ENCODE assay signal across 20 cellular contexts in genomic region chr1:7278045-7278444, GRCh38.
DNase-seq lines count a peak whose midpoint lies in the region; ATAC-seq and TF ChIP-seq lines count a peak whose summit lies in the region.
"Had no signal": no experiment of that assay in that cellular context is flagged by ENCODE, and none has a peak within 500 bp of the region (broad histone marks: within the 10 kb centered on the region; RNA-seq: fewer than 3 reads in every experiment).

No MANE protein-coding gene starts in this region.

- no peaks in the 10 kb centered on the region for H4K20me1 ChIP-seq in neural progenitor cell (ENCODE audit: low read depth)

- H3K9ac ChIP-seq in neural progenitor cell, result no peak overlapping the region

- H3K4me3 Mint-ChIP-seq in activated T-cell treated with anti-CD3 and anti-CD28 coated beads, Interleukin-2, amount 50 U/mL, for 72 hours, result no peak overlapping the region
- H3K4me3 Mint-ChIP-seq in neural progenitor cell, result no peak overlapping the region
- H3K4me3 Mint-ChIP-seq: activated naive CD8-positive, alpha-beta T cell; stimulated activated naive CD8-positive, alpha-beta T cell treated with anti-CD3 and anti-CD28 coated beads, Interleukin-15, amount 100 ng/mL, for 72 hours had no signal

- H3K36me3 ChIP-seq in neural progenitor cell, result no peaks in the 10 kb centered on the region
- H3K36me3 ChIP-seq: left ventricle myocardium inferior had no signal

- no peaks in the 10 kb centered on the region for H3K4me1 ChIP-seq in neural progenitor cell
- H3K4me1 ChIP-seq: left ventricle myocardium inferior had no signal

- DNase-seq in DMS153 treated with DMSO at 0.1 percent for 48 hours (lab: John Stamatoyannopoulos, UW; ENCODE audit: unreplicated experiment) (peak; percentile 95), NCI-H187 treated with DMSO at 0.1 percent for 48 hours (lab: John Stamatoyannopoulos, UW) (peak; percentile 77), NCI-H748 (lab: John Stamatoyannopoulos, UW; ENCODE audit: unreplicated experiment) (peak; percentile 98), left colon (peak; percentile 61 to 64), AG20443 (ENCODE audit: low spot score) (no peak), amygdala (lab: John Stamatoyannopoulos, UW) (no peak), neural progenitor cell (ENCODE audit: low spot score) (no peak)
- DNase-seq in activated T-cell treated with anti-CD3 and anti-CD28 coated beads, Interleukin-2, amount 50 U/mL, for 72 hours, result no peak
- DNase-seq: activated T-cell treated with anti-CD3 and anti-CD28 coated beads, Interleukin-2, amount 50 U/mL, for 48 hours; H7; left ventricle myocardium inferior; midbrain; stimulated activated CD4-positive, alpha-beta T cell treated with anti-CD3 and anti-CD28 coated beads, Interleukin-4, amount 100 ng/mL, for 1 hour; stimulated activated naive CD8-positive, alpha-beta T cell treated with anti-CD3 and anti-CD28 coated beads, Interleukin-15, amount 100 ng/mL, for 72 hours; T1000 had no signal

- H3K27me3 Mint-ChIP-seq in activated T-cell treated with anti-CD3 and anti-CD28 coated beads, Interleukin-2, amount 50 U/mL, for 72 hours (ENCODE audit: low read depth), result peaks cover 10% of the 10 kb centered on the region
- no peaks in the 10 kb centered on the region for H3K27me3 Mint-ChIP-seq in neural progenitor cell (ENCODE audit: insufficient read depth, low read depth)

- no peak overlapping the region for H3K4me3 ChIP-seq in neural progenitor cell
- H3K4me3 ChIP-seq: K562, left ventricle myocardium inferior, smooth muscle cell had no signal

- H3F3A ChIP-seq in neural progenitor cell (ENCODE audit: low read depth), result no peaks in the 10 kb centered on the region

- no peaks in the 10 kb centered on the region for H3K79me2 ChIP-seq in neural progenitor cell (ENCODE audit: low read depth)

- no peaks in the 10 kb centered on the region for H3K36me3 Mint-ChIP-seq in activated T-cell treated with anti-CD3 and anti-CD28 coated beads, Interleukin-2, amount 50 U/mL, for 72 hours (ENCODE audit: insufficient read depth in 2 of 2)
- no peaks in the 10 kb centered on the region for H3K36me3 Mint-ChIP-seq in neural progenitor cell
- H3K36me3 Mint-ChIP-seq: activated naive CD8-positive, alpha-beta T cell had no signal

- no peak overlapping the region for H3K27ac ChIP-seq in neural progenitor cell
- H3K27ac ChIP-seq: C4-2B, left ventricle myocardium inferior had no signal

- no peak for TF ChIP-seq CTCF in neural progenitor cell (IDR thresholded peaks at IDR 0.05)

- H3K27ac Mint-ChIP-seq in activated T-cell treated with anti-CD3 and anti-CD28 coated beads, Interleukin-2, amount 50 U/mL, for 72 hours, result no peak overlapping the region
- no peak overlapping the region for H3K27ac Mint-ChIP-seq in neural progenitor cell
- H3K27ac Mint-ChIP-seq: activated naive CD8-positive, alpha-beta T cell had no signal

- H3K9me3 ChIP-seq in neural progenitor cell (ENCODE audit: low read depth), result no peaks in the 10 kb centered on the region

- peak; percentile 99 for ATAC-seq in left colon
- ATAC-seq in activated T-cell treated with anti-CD3 and anti-CD28 coated beads, Interleukin-2, amount 50 U/mL, for 72 hours (replicated peaks in 1 of 2), result no peak
- ATAC-seq: K562; Panc1; stimulated activated naive CD8-positive, alpha-beta T cell treated with anti-CD3 and anti-CD28 coated beads, Interleukin-15, amount 100 ng/mL, for 72 hours had no signal

- H3K27me3 ChIP-seq in neural progenitor cell, result no peaks in the 10 kb centered on the region

- no peak overlapping the region for H2AFZ ChIP-seq in neural progenitor cell (replicated peaks)

- no peak overlapping the region for H3K4me2 ChIP-seq in neural progenitor cell
- H3K4me2 ChIP-seq: smooth muscle cell had no signal

- H3K4me1 Mint-ChIP-seq in activated T-cell treated with anti-CD3 and anti-CD28 coated beads, Interleukin-2, amount 50 U/mL, for 72 hours (ENCODE audit: low read depth), result no peaks in the 10 kb centered on the region
- H3K4me1 Mint-ChIP-seq in neural progenitor cell, result no peaks in the 10 kb centered on the region
- H3K4me1 Mint-ChIP-seq: stimulated activated naive CD8-positive, alpha-beta T cell treated with anti-CD3 and anti-CD28 coated beads, Interleukin-15, amount 100 ng/mL, for 72 hours had no signal

- intact Hi-C loops in left colon (cut with DNase I, micrococcal nuclease), result no loop called here

- no peaks in the 10 kb centered on the region for H3K9me3 Mint-ChIP-seq in activated T-cell treated with anti-CD3 and anti-CD28 coated beads, Interleukin-2, amount 50 U/mL, for 72 hours
- peaks cover 19% of the 10 kb centered on the region for H3K9me3 Mint-ChIP-seq in neural progenitor cell

Comparison
In these comparisons a context has a peak if more than half of its experiments do, and no peak if none do; other contexts are left out.
1. DNase-seq: peak in DMS153 treated with DMSO at 0.1 percent for 48 hours (single experiment), NCI-H187 treated with DMSO at 0.1 percent for 48 hours (single experiment), NCI-H748 (single experiment) and left colon (2 of 2); none in AG20443 (single experiment), activated T-cell treated with anti-CD3 and anti-CD28 coated beads, Interleukin-2, amount 50 U/mL, for 72 hours (0 of 2), amygdala (0 of 56) and neural progenitor cell (single experiment).